In genomic region chr4:54233697-54234496, GRCh38 we compare ENCODE assay signal across 8 cellular contexts. TPM values are rescaled to one million over a fixed set of nuclear protein-coding genes. Genes with fewer than 3 reads are reported as not detected.
DNase-seq lines count a peak whose midpoint lies in the region; ATAC-seq and TF ChIP-seq lines count a peak whose summit lies in the region.

No MANE protein-coding gene starts in this region.

- ATAC-seq in GM19372 (IDR thresholded peaks at IDR 0.05; ENCODE audit: low read depth, unreplicated experiment): peak; percentile 42
- peak; percentile 45 for ATAC-seq in PC-3
- peak; percentile 75 for ATAC-seq in naive thymus-derived CD4-positive, alpha-beta T cell
- peak; percentile 62 to 71 for ATAC-seq in stimulated activated naive B cell treated with anti-CD40 and anti-IgM and Interleukin-4, amounts not matched to agents 10 μg/mL and 1 μg/mL and 100 μg/mL, for 72 hours (replicated peaks)

- intact Hi-C loops in CD14-positive monocyte (cut with micrococcal nuclease) (loop anchor here (2.0 to 10.0 kb wide), 6 partner anchors 325 to 1859 kb away; no protein-coding TSS in a partner anchor), PC-3 (cut with micrococcal nuclease) (loop anchor here (1.0 to 10.0 kb wide), 13 partner anchors 326 to 1689 kb away; no protein-coding TSS in a partner anchor)
- intact Hi-C loops in naive thymus-derived CD4-positive, alpha-beta T cell (cut with micrococcal nuclease): loop anchor here (1.0 to 10.0 kb wide), 17 partner anchors 16 to 1858 kb away; partner anchors contain the start of genes FIP1L1 (in 1 of the 2), GSX2 (in 1 of the 2) and SCFD2 (in 1 of the 2)

- H3K9me3 ChIP-seq in PC-3 (ENCODE audit: low read length) (0 out of 2 replicates have a peak, but pooled peaks cover under 1% of the 10 kb centered on the region), fibroblast of lung (ENCODE audit: control insufficient read depth, insufficient read depth, low read depth, low read length) (no peaks in the 10 kb centered on the region)
- H3K9me3 ChIP-seq in naive thymus-derived CD4-positive, alpha-beta T cell (ENCODE audit: control insufficient read depth in 2 of 3, low read length in 3 of 3): no peaks in the 10 kb centered on the region

- H3K27me3 ChIP-seq in PC-3 (ENCODE audit: low read length) (peaks cover 32% of the 10 kb centered on the region), fibroblast of lung (ENCODE audit: control insufficient read depth, insufficient read depth, low read length) (no peaks in the 10 kb centered on the region)
- H3K27me3 ChIP-seq in naive thymus-derived CD4-positive, alpha-beta T cell (ENCODE audit: control insufficient read depth in 2 of 2, insufficient read depth in 2 of 2, low read length in 2 of 2): peaks cover 0 to 4% of the 10 kb centered on the region in 2 donors

- POLR2A ChIA-PET in PC-3 (lab: Charles Lee; ENCODE audit: unreplicated experiment): interaction anchor here (0.6 kb wide), 1 partner anchor 44 kb away, joined by 3 read pairs; no protein-coding TSS in a partner anchor
- POLR2A ChIA-PET in naive thymus-derived CD4-positive, alpha-beta T cell (lab: Charles Lee): interaction anchor here (0.7 kb wide), 1 partner anchor 325 kb away, joined by 3 read pairs; no protein-coding TSS in a partner anchor

- H3K4me2 ChIP-seq in PC-3 (ENCODE audit: low read length): peak overlapping the region; percentile 83
- H3K4me2 ChIP-seq in fibroblast of lung (ENCODE audit: extremely low read depth, insufficient read depth, low read length): peak overlapping the region; percentile 88

- H3K9me3 Mint-ChIP-seq in CD14-positive monocyte: peaks cover 0 to 29% (median 12%) of the 10 kb centered on the region in 7 donors
- no peaks in the 10 kb centered on the region for H3K9me3 Mint-ChIP-seq in naive thymus-derived CD4-positive, alpha-beta T cell
- no peaks in the 10 kb centered on the region for H3K9me3 Mint-ChIP-seq in stimulated activated naive B cell treated with anti-CD40 and anti-IgM and Interleukin-4, amounts not matched to agents 10 μg/mL and 1 μg/mL and 100 μg/mL, for 72 hours

- TF ChIP-seq CTCF in CD14-positive monocyte (IDR thresholded peaks at IDR 0.05) (peak; percentile 95), PC-3 (conservative IDR thresholded peaks at IDR 0.05; ENCODE audit: low read depth, low read length) (peak; percentile 89), fibroblast of lung (conservative IDR thresholded peaks at IDR 0.05 in 1 of 2, IDR thresholded peaks at IDR 0.05 in 1 of 2; ENCODE audit: low read depth in 1 of 2, low read length in 2 of 2) (peak; percentile 85 to 87)

- no peak overlapping the region for H3K27ac ChIP-seq in PC-3 (ENCODE audit: low read length)
- H3K27ac ChIP-seq in fibroblast of lung (ENCODE audit: insufficient read depth, low read length): peak overlapping the region; percentile 88
- no peak overlapping the region for H3K27ac ChIP-seq in naive thymus-derived CD4-positive, alpha-beta T cell (ENCODE audit: low read depth, low read length)

- H2AFZ ChIP-seq in PC-3 (ENCODE audit: low read length): peak overlapping the region; percentile 83
- H2AFZ ChIP-seq in fibroblast of lung (ENCODE audit: low read length): no peak overlapping the region

- H3K4me1 Mint-ChIP-seq in CD14-positive monocyte: peaks cover 40% of the 10 kb centered on the region
- peaks cover 5 to 26% (median 15%) of the 10 kb centered on the region in 7 donors for H3K4me1 Mint-ChIP-seq in naive thymus-derived CD4-positive, alpha-beta T cell
- peaks cover 21 to 54% of the 10 kb centered on the region in 2 donors for H3K4me1 Mint-ChIP-seq in stimulated activated naive B cell treated with anti-CD40 and anti-IgM and Interleukin-4, amounts not matched to agents 10 μg/mL and 1 μg/mL and 100 μg/mL, for 72 hours

- no TSS peak for BruUV-seq in PC-3 (replicated peaks; lab: Mats Ljungman, UMichigan)

- no peaks in the 10 kb centered on the region for H3F3A ChIP-seq in PC-3 (ENCODE audit: low read length, unreplicated experiment)

- H3K27me3 Mint-ChIP-seq in CD14-positive monocyte (ENCODE audit: low read depth in 3 of 3): peaks cover 48 to 71% (median 61%) of the 10 kb centered on the region in 3 donors
- peaks cover 20 to 67% (median 57%) of the 10 kb centered on the region in 5 donors for H3K27me3 Mint-ChIP-seq in naive thymus-derived CD4-positive, alpha-beta T cell
- H3K27me3 Mint-ChIP-seq in stimulated activated naive B cell treated with anti-CD40 and anti-IgM and Interleukin-4, amounts not matched to agents 10 μg/mL and 1 μg/mL and 100 μg/mL, for 72 hours: peaks cover 64 to 84% of the 10 kb centered on the region in 2 donors

- H3K9ac ChIP-seq in PC-3 (ENCODE audit: low read length): no peak overlapping the region
- H3K9ac ChIP-seq in fibroblast of lung (ENCODE audit: insufficient read depth, low read length): peak overlapping the region; percentile 80

- H3K4me3 ChIP-seq in PC-3 (ENCODE audit: low read length) (peak overlapping the region; percentile 67), fibroblast of lung (replicated peaks in 1 of 4; ENCODE audit: control extremely low read depth in 1 of 4, insufficient read depth in 1 of 4, low read depth in 3 of 4, low read length in 4 of 4) (peak overlapping the region; percentile 94 to 97 (median 96))
- peak overlapping the region; percentile 50 for H3K4me3 ChIP-seq in naive thymus-derived CD4-positive, alpha-beta T cell (ENCODE audit: low read length)

- H3K36me3 Mint-ChIP-seq in CD14-positive monocyte: peaks cover 0 to 6% of the 10 kb centered on the region in 2 donors
- H3K36me3 Mint-ChIP-seq in naive thymus-derived CD4-positive, alpha-beta T cell: no peaks in the 10 kb centered on the region
- no peaks in the 10 kb centered on the region for H3K36me3 Mint-ChIP-seq in stimulated activated naive B cell treated with anti-CD40 and anti-IgM and Interleukin-4, amounts not matched to agents 10 μg/mL and 1 μg/mL and 100 μg/mL, for 72 hours

- DNase-seq in CD14-positive monocyte (ENCODE audit: low spot score) (no peak), HT-29 (ENCODE audit: low spot score) (peak; percentile 83), PC-3 (peak; percentile 92), activated T-helper 1 cell treated with Interleukin-2 at 50 U/mL for 16 hours (ENCODE audit: low read depth) (peak; percentile 45), fibroblast of lung (ENCODE audit: low read depth in 2 of 2) (peak; percentile 73 to 90)
- peak; percentile 32 to 70 (median 58) for DNase-seq in naive thymus-derived CD4-positive, alpha-beta T cell
- no peak for DNase-seq in stimulated activated naive B cell treated with anti-CD40 and anti-IgM and Interleukin-4, amounts not matched to agents 10 μg/mL and 1 μg/mL and 100 μg/mL, for 72 hours

- no peaks in the 10 kb centered on the region for H4K20me1 ChIP-seq in PC-3 (ENCODE audit: low read length)
- H4K20me1 ChIP-seq in fibroblast of lung (ENCODE audit: control insufficient read depth, extremely low read depth, insufficient read depth, low read length): no peaks in the 10 kb centered on the region

- H3K4me3 Mint-ChIP-seq in CD14-positive monocyte: peak overlapping the region; percentile 75 to 93
- H3K4me3 Mint-ChIP-seq in naive thymus-derived CD4-positive, alpha-beta T cell: peak overlapping the region; percentile 52 to 87 (median 84)
- H3K4me3 Mint-ChIP-seq in stimulated activated naive B cell treated with anti-CD40 and anti-IgM and Interleukin-4, amounts not matched to agents 10 μg/mL and 1 μg/mL and 100 μg/mL, for 72 hours: peak overlapping the region; percentile 76 to 86

- H3K79me2 ChIP-seq in PC-3 (ENCODE audit: low read length) (no peaks in the 10 kb centered on the region), fibroblast of lung (ENCODE audit: control insufficient read depth, insufficient read depth, low read length) (peaks cover 97% of the 10 kb centered on the region)

- peak overlapping the region in 2 of 7 donors; percentile 61 to 64 for H3K27ac Mint-ChIP-seq in CD14-positive monocyte
- peak overlapping the region in 1 of 9 donors; percentile 76 for H3K27ac Mint-ChIP-seq in naive thymus-derived CD4-positive, alpha-beta T cell
- H3K27ac Mint-ChIP-seq in stimulated activated naive B cell treated with anti-CD40 and anti-IgM and Interleukin-4, amounts not matched to agents 10 μg/mL and 1 μg/mL and 100 μg/mL, for 72 hours: peak overlapping the region; percentile 81

- CTCF ChIA-PET in PC-3 (lab: Charles Lee): interaction anchor here (0.5 to 2.4 kb wide), 37 partner anchors 12 to 1999 kb away, joined by 3 to 28 read pairs (median 4); no protein-coding TSS in a partner anchor
- CTCF ChIA-PET in naive thymus-derived CD4-positive, alpha-beta T cell (lab: Charles Lee): interaction anchor here (0.5 to 3.4 kb wide), 15 partner anchors 8 to 1253 kb away, joined by 3 to 57 read pairs (median 4); no protein-coding TSS in a partner anchor

- H3K36me3 ChIP-seq in PC-3 (ENCODE audit: low read depth, low read length) (no peaks in the 10 kb centered on the region), fibroblast of lung (ENCODE audit: control insufficient read depth, insufficient read depth, low read length) (peaks cover 5% of the 10 kb centered on the region)
- no peaks in the 10 kb centered on the region for H3K36me3 ChIP-seq in naive thymus-derived CD4-positive, alpha-beta T cell (ENCODE audit: control insufficient read depth in 2 of 3, insufficient read depth in 3 of 3, low read length in 3 of 3)

- H3K4me1 ChIP-seq in PC-3 (ENCODE audit: insufficient read depth, low read length) (peaks cover 25% of the 10 kb centered on the region), fibroblast of lung (ENCODE audit: control insufficient read depth, extremely low read depth, insufficient read depth, low read length) (peaks cover 4% of the 10 kb centered on the region)
- peaks cover 0 to 7% of the 10 kb centered on the region in 2 donors for H3K4me1 ChIP-seq in naive thymus-derived CD4-positive, alpha-beta T cell (ENCODE audit: control insufficient read depth in 2 of 2, insufficient read depth in 2 of 2, low read length in 2 of 2)

- H3K9me2 ChIP-seq in PC-3 (replicated peaks; ENCODE audit: low read length): no peaks in the 10 kb centered on the region

RNA-seq across cellular contexts. Expression of gene PDGFRA, which starts 4.8 kb away (rescaled TPM):
- not detected for polyA plus RNA-seq in CD14-positive monocyte
- not detected in 2 replicates for total RNA-seq in HT-29 (2014; rRNA removed; shearing (Covaris generic))
- 1.1 and 1.9 TPM in 2 replicates for total RNA-seq in PC-3 (2014; rRNA removed)
- total RNA-seq in fibroblast of lung: 350 and 363 TPM in 2 replicates
- polyA plus RNA-seq in fibroblast of lung: 284 and 342 TPM in 2 replicates
- polyA plus RNA-seq in fibroblast of lung (2012): 148 and 177 TPM in 2 replicates
- 184 and 245 TPM in 2 replicates for polyA minus RNA-seq in fibroblast of lung (ENCODE audit: low replicate concordance)
- 1 to 10 TPM in 1 of 5 experiments, not detected in 4; 1.9 TPM for total RNA-seq in naive thymus-derived CD4-positive, alpha-beta T cell
- polyA plus RNA-seq in naive thymus-derived CD4-positive, alpha-beta T cell: not detected

Comparison
In these comparisons a context has a peak if more than half of its experiments do, and no peak if none do; other contexts are left out.
1. DNase-seq: peak in HT-29 (single experiment), PC-3 (single experiment), activated T-helper 1 cell treated with Interleukin-2 at 50 U/mL for 16 hours (single experiment), fibroblast of lung (2 of 2) and naive thymus-derived CD4-positive, alpha-beta T cell (9 of 9); none in CD14-positive monocyte (single experiment) and stimulated activated naive B cell treated with anti-CD40 and anti-IgM and Interleukin-4, amounts not matched to agents 10 μg/mL and 1 μg/mL and 100 μg/mL, for 72 hours (single experiment).
2. RNA of gene PDGFRA, which starts 4.8 kb away (total RNA-seq): 350 to 363 TPM in fibroblast of lung; 1.1 to 1.9 TPM in PC-3, not detected in HT-29 and 1.9 TPM in naive thymus-derived CD4-positive, alpha-beta T cell; every median in the first group is over 100 times any median in the second.
3. Peak in every context shown above with its lines, with median percentiles within 50 percentile points of each other: H3K4me3 Mint-ChIP-seq, CTCF ChIP-seq, ATAC-seq and H3K4me3 ChIP-seq.